8 cellular contexts compared by ENCODE assay signal in genomic region chr19:17470204-17470841, GRCh38. TPM values are rescaled to one million over a fixed set of nuclear protein-coding genes. Genes with fewer than 3 reads are reported as not detected.
DNase-seq lines count a peak whose midpoint lies in the region; ATAC-seq and TF ChIP-seq lines count a peak whose summit lies in the region.

TSS of gene SLC27A1 (plus strand) at chr19:17470524. CDS start at chr19:17470541, 17 bp downstream.

- TF ChIP-seq CTCF in fibroblast of the aortic adventitia (IDR thresholded peaks at IDR 0.05; ENCODE audit: insufficient read depth, low read length): no peak

- peak within 1 kb of the TSS; percentile 61 to 73 for H3K27ac Mint-ChIP-seq in natural killer cell treated with Interleukin-12 subunit alpha and Interleukin-12 subunit beta and Interleukin-15 and Interleukin-18, amount 100 ng/mL, for 72 hours

- no peaks in the 10 kb centered on the region for H3K27me3 Mint-ChIP-seq in natural killer cell treated with Interleukin-12 subunit alpha and Interleukin-12 subunit beta and Interleukin-15 and Interleukin-18, amount 100 ng/mL, for 72 hours

- H3K4me3 ChIP-seq in fibroblast of the aortic adventitia (ENCODE audit: low read depth, low read length): peak within 1 kb of the TSS; percentile 83

- peaks cover 20 to 27% of the 10 kb centered on the region in 2 donors for H3K4me1 Mint-ChIP-seq in natural killer cell treated with Interleukin-12 subunit alpha and Interleukin-12 subunit beta and Interleukin-15 and Interleukin-18, amount 100 ng/mL, for 72 hours (ENCODE audit: low read depth in 2 of 2)

- H3K4me3 Mint-ChIP-seq in natural killer cell treated with Interleukin-12 subunit alpha and Interleukin-12 subunit beta and Interleukin-15 and Interleukin-18, amount 100 ng/mL, for 72 hours: peak within 1 kb of the TSS; percentile 97

- H3K36me3 Mint-ChIP-seq in natural killer cell treated with Interleukin-12 subunit alpha and Interleukin-12 subunit beta and Interleukin-15 and Interleukin-18, amount 100 ng/mL, for 72 hours: no peaks in the 10 kb centered on the region

- peak; percentile 95 for DNase-seq in DMS79 treated with DMSO at 0.1 percent for 48 hours (lab: John Stamatoyannopoulos, UW)
- DNase-seq in Kasumi-1 (lab: John Stamatoyannopoulos, UW): peak; percentile 98
- DNase-seq in RPMI7951 (ENCODE audit: low read depth): peak; percentile 99
- DNase-seq in activated gamma-delta T cell (lab: John Stamatoyannopoulos, UW): peak; percentile 81
- DNase-seq in fibroblast of the aortic adventitia (ENCODE audit: low read depth): peak; percentile 98
- peak; percentile 94 for DNase-seq in natural killer cell treated with Interleukin-12 subunit alpha and Interleukin-12 subunit beta and Interleukin-15 and Interleukin-18, amount 100 ng/mL, for 72 hours (ENCODE audit: low spot score)
- DNase-seq in stimulated activated naive CD4-positive, alpha-beta T cell (lab: John Stamatoyannopoulos, UW): peak; percentile 85 to 93 (median 90)

- no peaks in the 10 kb centered on the region for H3K9me3 Mint-ChIP-seq in natural killer cell treated with Interleukin-12 subunit alpha and Interleukin-12 subunit beta and Interleukin-15 and Interleukin-18, amount 100 ng/mL, for 72 hours

- ATAC-seq in GM21786 (IDR thresholded peaks at IDR 0.05; ENCODE audit: unreplicated experiment): peak; percentile 67
- peak; percentile 90 to 93 for ATAC-seq in natural killer cell treated with Interleukin-12 subunit alpha and Interleukin-12 subunit beta and Interleukin-15 and Interleukin-18, amount 100 ng/mL, for 72 hours

RNA-seq across cellular contexts. Expression of gene SLC27A1, which starts in this region (rescaled TPM):
- 7.9 and 8.7 TPM in 2 replicates for total RNA-seq in RPMI7951 (2014; rRNA removed; shearing (Covaris generic))
- 11.4 and 42.0 TPM in 2 replicates for total RNA-seq in fibroblast of the aortic adventitia (ENCODE audit: low replicate concordance)
- total RNA-seq in natural killer cell treated with Interleukin-12 subunit alpha and Interleukin-12 subunit beta and Interleukin-15 and Interleukin-18, amount 100 ng/mL, for 72 hours: 1 to 10 TPM; 2.2 to 6.0 TPM

Comparison
In these comparisons a context has a peak if more than half of its experiments do, and no peak if none do; other contexts are left out.
1. Peak in every context shown above with its lines: DNase-seq, ATAC-seq and H3K4me3 ChIP-seq.